ENCODE assay signal across 8 cellular contexts in the genomic region with DNA sequence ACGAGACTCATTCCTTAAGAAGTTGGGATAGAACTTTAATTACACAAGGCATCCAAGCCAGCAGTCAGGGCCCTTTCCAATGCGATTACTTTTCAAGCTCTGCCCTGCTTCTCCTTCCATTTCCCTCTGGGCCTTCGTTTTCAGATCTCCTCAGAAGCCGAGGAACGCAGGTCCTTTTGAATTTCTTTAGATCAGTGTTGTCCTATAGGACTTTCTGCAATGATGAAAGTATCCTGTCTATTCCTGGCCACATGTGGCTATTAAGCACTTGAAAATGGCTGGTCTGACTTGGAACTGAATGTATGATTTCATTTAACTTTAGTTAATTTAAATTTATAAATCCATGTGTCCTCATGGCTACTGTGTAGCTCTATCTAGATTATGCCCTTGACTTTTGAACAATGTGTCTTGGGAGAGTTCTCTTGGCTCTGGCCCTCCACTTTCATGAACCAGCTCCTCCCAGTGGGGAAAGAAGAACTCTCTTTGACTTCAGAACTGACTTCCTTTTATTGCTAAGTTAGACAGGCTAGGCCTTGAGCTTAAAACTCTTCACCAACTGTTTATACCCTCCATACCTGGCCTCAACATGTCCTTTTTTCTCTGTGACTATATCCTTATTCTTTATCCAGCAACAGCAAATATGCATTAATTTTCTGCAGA. TPM values are rescaled to one million over a fixed set of nuclear protein-coding genes. Genes with fewer than 3 reads are reported as not detected.
DNase-seq lines count a peak whose midpoint lies in the region; ATAC-seq and TF ChIP-seq lines count a peak whose summit lies in the region.

No MANE protein-coding gene starts in this region.

- POLR2A ChIA-PET in activated CD8-positive, alpha-beta T cell treated with anti-CD3 and anti-CD28 coated beads for 36 hours (lab: Charles Lee), result interaction anchor here (0.7 to 4.7 kb wide), 15 partner anchors 9 to 67 kb away, joined by 3 to 34 read pairs (median 7); a partner anchor contains a TSS

- H3K27me3 Mint-ChIP-seq in activated T-cell treated with anti-CD3 and anti-CD28 coated beads, Interleukin-2, amount 50 U/mL, for 4 hours (ENCODE audit: low read depth), result no peaks in the 10 kb centered on the region
- H3K27me3 Mint-ChIP-seq in activated CD8-positive, alpha-beta T cell treated with anti-CD3 and anti-CD28 coated beads for 36 hours, result no peaks in the 10 kb centered on the region

- H3K36me3 Mint-ChIP-seq in activated T-cell treated with anti-CD3 and anti-CD28 coated beads, Interleukin-2, amount 50 U/mL, for 4 hours (ENCODE audit: insufficient read depth), result peaks cover 48% of the 10 kb centered on the region
- peaks cover 71% of the 10 kb centered on the region for H3K36me3 Mint-ChIP-seq in activated CD8-positive, alpha-beta T cell treated with anti-CD3 and anti-CD28 coated beads for 36 hours (ENCODE audit: low read depth)

- no peaks in the 10 kb centered on the region for H3K27me3 ChIP-seq in tibial artery

- peak overlapping the region; percentile 98 for H3K27ac Mint-ChIP-seq in activated CD8-positive, alpha-beta T cell treated with anti-CD3 and anti-CD28 coated beads for 36 hours

- peak overlapping the region; percentile 62 for H3K27ac ChIP-seq in substantia nigra (ENCODE audit: low read depth, low read length, poor library complexity, severe bottlenecking)
- H3K27ac ChIP-seq in tibial artery, result peak overlapping the region in 1 of 2 donors; percentile 7

- H3K4me1 Mint-ChIP-seq in activated T-cell treated with anti-CD3 and anti-CD28 coated beads, Interleukin-2, amount 50 U/mL, for 4 hours (ENCODE audit: low read depth), result peaks cover 93% of the 10 kb centered on the region
- H3K4me1 Mint-ChIP-seq in activated CD8-positive, alpha-beta T cell treated with anti-CD3 and anti-CD28 coated beads for 36 hours (ENCODE audit: low read depth), result peaks cover 89% of the 10 kb centered on the region

- peaks cover 5 to 16% (median 8%) of the 10 kb centered on the region in 3 donors for H3K36me3 ChIP-seq in tibial artery

- no peak for ATAC-seq in activated T-cell treated with anti-CD3 and anti-CD28 coated beads, Interleukin-2, amount 50 U/mL, for 4 hours
- peak; percentile 12 for ATAC-seq in activated CD8-positive, alpha-beta T cell treated with anti-CD3 and anti-CD28 coated beads for 36 hours
- ATAC-seq in left ventricle myocardium superior (peak; percentile 58), HG02588 (IDR thresholded peaks at IDR 0.05; ENCODE audit: unreplicated experiment) (no peak)

- no peak overlapping the region for H3K4me3 ChIP-seq in tibial artery

- H3K9me3 ChIP-seq in tibial artery, result no peaks in the 10 kb centered on the region

- intact Hi-C loops in activated CD8-positive, alpha-beta T cell treated with anti-CD3 and anti-CD28 coated beads for 36 hours (cut with micrococcal nuclease), result loop anchor here (5.0 kb wide), 1 partner anchor 282 kb away; no protein-coding TSS in a partner anchor
- intact Hi-C loops in left ventricle myocardium superior (cut with micrococcal nuclease), result no loop called here
- intact Hi-C loops in tibial artery (cut with DNase I; ENCODE audit: low total_unique reads), result no loop called here

- no peak for DNase-seq in activated T-cell treated with anti-CD3 and anti-CD28 coated beads, Interleukin-2, amount 50 U/mL, for 4 hours
- DNase-seq in activated T-cell treated with anti-CD3 and anti-CD28 coated beads, Interleukin-2, amount 50 U/mL, for 1 hour, result no peak
- DNase-seq in activated CD8-positive, alpha-beta T cell treated with anti-CD3 and anti-CD28 coated beads for 36 hours, result no peak
- DNase-seq in left ventricle myocardium superior (no peak), substantia nigra (lab: John Stamatoyannopoulos, UW) (peak in 2 of 49 donors; percentile 1 to 23), tibial artery (no peak), germinal center (ENCODE audit: low spot score) (no peak)

- TF ChIP-seq CTCF in activated CD8-positive, alpha-beta T cell treated with anti-CD3 and anti-CD28 coated beads for 36 hours (IDR thresholded peaks at IDR 0.05), result no peak
- no peak for TF ChIP-seq CTCF in tibial artery (IDR thresholded peaks at IDR 0.05)

- peak overlapping the region; percentile 61 for H3K4me3 Mint-ChIP-seq in activated T-cell treated with anti-CD3 and anti-CD28 coated beads, Interleukin-2, amount 50 U/mL, for 4 hours
- peak overlapping the region; percentile 34 for H3K4me3 Mint-ChIP-seq in activated CD8-positive, alpha-beta T cell treated with anti-CD3 and anti-CD28 coated beads for 36 hours

- CTCF ChIA-PET in activated CD8-positive, alpha-beta T cell treated with anti-CD3 and anti-CD28 coated beads for 36 hours (lab: Charles Lee), result interaction anchor here (0.7 to 1.6 kb wide), 23 partner anchors 9 to 508 kb away, joined by 3 to 8 read pairs (median 4); no protein-coding TSS in a partner anchor

- peaks cover 0 to 100% (median 42%) of the 10 kb centered on the region in 4 donors for H3K4me1 ChIP-seq in tibial artery

- no peaks in the 10 kb centered on the region for H3K9me3 Mint-ChIP-seq in activated T-cell treated with anti-CD3 and anti-CD28 coated beads, Interleukin-2, amount 50 U/mL, for 4 hours
- H3K9me3 Mint-ChIP-seq in activated CD8-positive, alpha-beta T cell treated with anti-CD3 and anti-CD28 coated beads for 36 hours, result no peaks in the 10 kb centered on the region

RNA-seq across cellular contexts. Expression of a gene that starts 22.7 kb away (rescaled TPM):
- 100 to 1,000 TPM; 104 to 114 (median 111) TPM for total RNA-seq in activated T-cell treated with anti-CD3 and anti-CD28 coated beads, Interleukin-2, amount 50 U/mL, for 4 hours
- total RNA-seq in activated CD8-positive, alpha-beta T cell treated with anti-CD3 and anti-CD28 coated beads for 36 hours, result 10 to 100 TPM; 49.1 to 50.0 TPM
- 175 TPM for total RNA-seq in left ventricle myocardium superior

Comparison
In these comparisons a context has a peak if more than half of its experiments do, and no peak if none do; other contexts are left out.
1. ATAC-seq: peak in activated CD8-positive, alpha-beta T cell treated with anti-CD3 and anti-CD28 coated beads for 36 hours (single experiment) and left ventricle myocardium superior (single experiment); none in activated T-cell treated with anti-CD3 and anti-CD28 coated beads, Interleukin-2, amount 50 U/mL, for 4 hours (0 of 2) and HG02588 (single experiment).